Comparison of ENCODE assay signal across 8 cellular contexts in the genomic region with DNA sequence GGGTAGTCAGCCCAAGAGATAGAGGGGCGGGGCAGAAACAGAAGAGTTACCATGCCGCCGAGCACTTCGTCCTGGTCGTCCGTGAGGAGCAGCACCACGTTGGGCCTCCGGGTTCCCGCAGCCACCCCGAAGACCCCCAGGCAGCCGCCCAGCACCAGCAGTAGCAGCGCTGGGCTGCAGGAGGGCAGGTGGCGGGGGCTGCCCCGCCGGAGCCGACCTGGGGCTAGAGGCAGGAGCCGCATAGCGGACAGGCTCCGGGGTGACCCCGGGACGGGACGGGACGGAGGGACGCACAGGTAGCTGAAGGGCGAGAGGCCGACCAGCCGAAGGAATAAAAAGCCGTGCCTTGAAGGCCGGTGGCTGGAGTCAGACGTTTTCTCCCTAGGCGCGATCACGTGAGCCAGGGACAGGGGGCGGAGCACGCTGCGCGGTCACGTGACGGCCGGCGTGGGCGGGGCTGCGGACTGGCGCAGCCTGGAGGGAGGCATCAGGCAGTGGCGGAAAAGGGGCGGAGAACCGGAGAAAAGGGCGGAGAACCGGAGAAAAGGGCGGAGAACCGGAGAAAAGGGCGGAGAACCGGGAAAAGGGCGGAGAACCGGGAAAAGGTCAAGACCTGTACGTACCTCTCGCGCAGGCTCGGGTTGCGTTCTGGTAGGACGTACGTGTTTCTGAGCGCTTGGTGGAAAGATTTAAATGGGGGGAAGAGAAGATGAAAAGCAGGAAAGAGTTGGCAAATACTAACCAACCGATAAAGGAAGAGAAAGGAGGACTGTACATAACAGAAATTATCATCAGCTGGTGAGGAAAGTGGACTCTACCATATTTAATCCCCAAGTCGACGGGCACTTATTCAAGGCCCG. TPM values are rescaled to one million over a fixed set of nuclear protein-coding genes. Genes with fewer than 3 reads are reported as not detected.
DNase-seq lines count a peak whose midpoint lies in the region; ATAC-seq and TF ChIP-seq lines count a peak whose summit lies in the region.

A gene (minus strand): TSS at position 372 of the 860 bp plus-strand sequence. CDS start 130 bp downstream, at position 242.

- TF ChIP-seq CTCF in PC-3 (conservative IDR thresholded peaks at IDR 0.05; ENCODE audit: low read depth, low read length) (no peak), epithelial cell of proximal tubule (conservative IDR thresholded peaks at IDR 0.05; ENCODE audit: low read depth, low read length) (no peak)

- H3K4me3 ChIP-seq in PC-3 (ENCODE audit: low read length), result peak within 1 kb of the TSS; percentile 97
- H3K4me3 ChIP-seq in epithelial cell of proximal tubule (ENCODE audit: low read depth, low read length), result peak within 1 kb of the TSS; percentile 98
- H3K4me3 ChIP-seq in mucosa of rectum (ENCODE audit: low read length in 2 of 2), result peak within 1 kb of the TSS; percentile 80 to 83

- peaks cover 34% of the 10 kb centered on the region for H3K79me2 ChIP-seq in PC-3 (ENCODE audit: low read length)

- no peaks in the 10 kb centered on the region for H3F3A ChIP-seq in PC-3 (ENCODE audit: low read length, unreplicated experiment)

- no peaks in the 10 kb centered on the region for H3K9me2 ChIP-seq in PC-3 (replicated peaks; ENCODE audit: low read length)

- POLR2A ChIA-PET in PC-3 (lab: Charles Lee; ENCODE audit: unreplicated experiment), result no interaction called here

- H3K36me3 ChIP-seq in PC-3 (ENCODE audit: low read depth, low read length) (no peaks in the 10 kb centered on the region), mucosa of rectum (ENCODE audit: control insufficient read depth in 2 of 2, insufficient read depth in 2 of 2, low read length in 2 of 2) (no peaks in the 10 kb centered on the region)

- DNase-seq in DMS 273 (lab: John Stamatoyannopoulos, UW; ENCODE audit: unreplicated experiment) (peak; percentile 94), PC-3 (peak; percentile 96), epithelial cell of proximal tubule (ENCODE audit: low read depth) (no peak)
- DNase-seq in activated T-cell treated with anti-CD3 and anti-CD28 coated beads, Interleukin-2, amount 50 U/mL, for 1 hour, result peak; percentile 98
- DNase-seq in stimulated activated CD8-positive, alpha-beta memory T cell treated with anti-CD3 and anti-CD28 coated beads, Interleukin-4, amount 100 ng/mL, for 48 hours, result peak; percentile 99

- intact Hi-C loops in PC-3 (cut with micrococcal nuclease), result no loop called here

- peak within 1 kb of the TSS; percentile 76 for H3K9ac ChIP-seq in PC-3 (ENCODE audit: low read length)
- H3K9ac ChIP-seq in mucosa of rectum (ENCODE audit: low read depth in 1 of 2, low read length in 2 of 2), result peak within 1 kb of the TSS; percentile 77 to 79

- 0 out of 2 replicates have a peak, but pooled peaks have one; percentile 10 for TF ChIP-seq EP300 in Ishikawa (IDR thresholded peaks at IDR 0.05; ENCODE audit: borderline replicate concordance)

- no peaks in the 10 kb centered on the region for H3K27me3 ChIP-seq in PC-3 (ENCODE audit: low read length)
- no peaks in the 10 kb centered on the region for H3K27me3 ChIP-seq in mucosa of rectum (ENCODE audit: control insufficient read depth in 2 of 2, insufficient read depth in 2 of 2, low read length in 2 of 2)

- H3K27ac ChIP-seq in PC-3 (ENCODE audit: low read length) (peak within 1 kb of the TSS; percentile 36), mucosa of rectum (ENCODE audit: low read depth in 2 of 2, low read length in 2 of 2) (peak within 1 kb of the TSS; percentile 86)

- CTCF ChIA-PET in PC-3 (lab: Charles Lee), result no interaction called here

- peak within 1 kb of the TSS; percentile 87 for H3K4me2 ChIP-seq in PC-3 (ENCODE audit: low read length)

- peak within 1 kb of the TSS; percentile 100 for H2AFZ ChIP-seq in PC-3 (ENCODE audit: low read length)

- BruUV-seq in PC-3 (replicated peaks; lab: Mats Ljungman, UMichigan), result no TSS peak

- peak; percentile 79 for ATAC-seq in GM21528 (IDR thresholded peaks at IDR 0.05; ENCODE audit: low FRiP score, unreplicated experiment)
- peak; percentile 93 for ATAC-seq in PC-3

- TF ChIP-seq RAD21 in Ishikawa (IDR thresholded peaks at IDR 0.05; ENCODE audit: low read depth), result no peak

- H3K9me3 ChIP-seq in PC-3 (ENCODE audit: low read length) (no peaks in the 10 kb centered on the region), mucosa of rectum (ENCODE audit: control insufficient read depth in 2 of 2, low read length in 2 of 2) (no peaks in the 10 kb centered on the region)

- H4K20me1 ChIP-seq in PC-3 (ENCODE audit: low read length), result no peaks in the 10 kb centered on the region

- peaks cover 14% of the 10 kb centered on the region; the same call in 1 of the 2 replicates for H3K4me1 ChIP-seq in PC-3 (ENCODE audit: insufficient read depth, low read length)
- peaks cover 4 to 12% of the 10 kb centered on the region in 2 donors for H3K4me1 ChIP-seq in mucosa of rectum (ENCODE audit: control insufficient read depth in 2 of 2, insufficient read depth in 2 of 2, low read length in 2 of 2)

TF ChIP-seq in Ishikawa, 13 proteins besides CTCF, POLR2A, EP300 and RAD21:
- TF ChIP-seq TCF12 (IDR thresholded peaks at IDR 0.05; ENCODE audit: low read depth), result no peak
- TF ChIP-seq TAF1 (IDR thresholded peaks at IDR 0.05; ENCODE audit: low read depth), result peak; percentile 80; the same call in 1 of the 2 replicates
- peak; percentile 41; the same call in 1 of the 2 replicates for TF ChIP-seq YY1 (IDR thresholded peaks at IDR 0.05; ENCODE audit: low read depth)
- TF ChIP-seq, protein P1, sequence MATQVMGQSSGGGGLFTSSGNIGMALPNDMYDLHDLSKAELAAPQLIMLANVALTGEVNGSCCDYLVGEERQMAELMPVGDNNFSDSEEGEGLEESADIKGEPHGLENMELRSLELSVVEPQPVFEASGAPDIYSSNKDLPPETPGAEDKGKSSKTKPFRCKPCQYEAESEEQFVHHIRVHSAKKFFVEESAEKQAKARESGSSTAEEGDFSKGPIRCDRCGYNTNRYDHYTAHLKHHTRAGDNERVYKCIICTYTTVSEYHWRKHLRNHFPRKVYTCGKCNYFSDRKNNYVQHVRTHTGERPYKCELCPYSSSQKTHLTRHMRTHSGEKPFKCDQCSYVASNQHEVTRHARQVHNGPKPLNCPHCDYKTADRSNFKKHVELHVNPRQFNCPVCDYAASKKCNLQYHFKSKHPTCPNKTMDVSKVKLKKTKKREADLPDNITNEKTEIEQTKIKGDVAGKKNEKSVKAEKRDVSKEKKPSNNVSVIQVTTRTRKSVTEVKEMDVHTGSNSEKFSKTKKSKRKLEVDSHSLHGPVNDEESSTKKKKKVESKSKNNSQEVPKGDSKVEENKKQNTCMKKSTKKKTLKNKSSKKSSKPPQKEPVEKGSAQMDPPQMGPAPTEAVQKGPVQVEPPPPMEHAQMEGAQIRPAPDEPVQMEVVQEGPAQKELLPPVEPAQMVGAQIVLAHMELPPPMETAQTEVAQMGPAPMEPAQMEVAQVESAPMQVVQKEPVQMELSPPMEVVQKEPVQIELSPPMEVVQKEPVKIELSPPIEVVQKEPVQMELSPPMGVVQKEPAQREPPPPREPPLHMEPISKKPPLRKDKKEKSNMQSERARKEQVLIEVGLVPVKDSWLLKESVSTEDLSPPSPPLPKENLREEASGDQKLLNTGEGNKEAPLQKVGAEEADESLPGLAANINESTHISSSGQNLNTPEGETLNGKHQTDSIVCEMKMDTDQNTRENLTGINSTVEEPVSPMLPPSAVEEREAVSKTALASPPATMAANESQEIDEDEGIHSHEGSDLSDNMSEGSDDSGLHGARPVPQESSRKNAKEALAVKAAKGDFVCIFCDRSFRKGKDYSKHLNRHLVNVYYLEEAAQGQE (IDR thresholded peaks at IDR 0.05; ENCODE audit: low read depth), result no peak
- peak; percentile 89 for TF ChIP-seq EGR1 (IDR thresholded peaks at IDR 0.05)
- TF ChIP-seq CEBPB (IDR thresholded peaks at IDR 0.05), result no peak
- TF ChIP-seq TEAD4 (IDR thresholded peaks at IDR 0.05), result 0 out of 2 replicates have a peak, but pooled peaks have one; percentile 6
- TF ChIP-seq, protein P2, sequence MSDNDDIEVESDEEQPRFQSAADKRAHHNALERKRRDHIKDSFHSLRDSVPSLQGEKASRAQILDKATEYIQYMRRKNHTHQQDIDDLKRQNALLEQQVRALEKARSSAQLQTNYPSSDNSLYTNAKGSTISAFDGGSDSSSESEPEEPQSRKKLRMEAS (IDR thresholded peaks at IDR 0.05), result peak; percentile 84
- TF ChIP-seq, protein P3, sequence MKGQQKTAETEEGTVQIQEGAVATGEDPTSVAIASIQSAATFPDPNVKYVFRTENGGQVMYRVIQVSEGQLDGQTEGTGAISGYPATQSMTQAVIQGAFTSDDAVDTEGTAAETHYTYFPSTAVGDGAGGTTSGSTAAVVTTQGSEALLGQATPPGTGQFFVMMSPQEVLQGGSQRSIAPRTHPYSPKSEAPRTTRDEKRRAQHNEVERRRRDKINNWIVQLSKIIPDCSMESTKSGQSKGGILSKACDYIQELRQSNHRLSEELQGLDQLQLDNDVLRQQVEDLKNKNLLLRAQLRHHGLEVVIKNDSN (IDR thresholded peaks at IDR 0.05), result peak; percentile 100
TF ChIP-seq in Ishikawa: peak in this region for 6.

RNA-seq across cellular contexts. Expression of the gene that starts here (rescaled TPM):
- total RNA-seq in PC-3 (2014; rRNA removed) (55.1 TPM in 2 replicates), epithelial cell of proximal tubule (47.7 and 63.9 TPM in 2 replicates)
